Comparison of ENCODE assay signal across 1 cellular context in the genomic region with DNA sequence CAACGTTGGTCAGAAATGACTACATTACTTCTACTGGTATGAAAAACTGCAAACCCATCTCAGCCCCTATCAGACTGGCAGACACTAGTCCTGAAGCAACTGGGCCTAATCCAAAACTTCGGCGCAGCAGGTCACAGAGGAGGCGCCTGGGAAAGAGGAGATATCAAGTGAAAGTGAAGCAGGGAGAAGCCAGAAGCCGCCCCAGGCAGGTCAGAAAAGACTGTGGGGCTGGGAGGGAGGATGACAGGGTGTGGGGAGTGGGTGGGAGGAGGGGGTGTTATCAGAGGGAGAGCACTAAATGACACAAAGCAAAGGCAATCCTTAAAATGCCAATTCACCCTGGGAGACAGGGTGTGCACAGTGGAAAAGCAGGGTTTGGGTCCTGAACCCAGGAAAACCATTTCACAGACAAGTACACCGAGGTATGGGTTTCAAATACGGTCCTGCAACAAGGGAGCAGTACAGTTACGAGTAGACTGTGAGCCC.
TF ChIP-seq lines count a peak whose summit lies in the region.

No MANE protein-coding gene starts in this region.

TF ChIP-seq in IMR-90, 13 proteins besides CTCF, POLR2A, EP300 and RAD21:
- no peak for TF ChIP-seq RFX5 (IDR thresholded peaks at IDR 0.05; ENCODE audit: low read depth, low read length)
- TF ChIP-seq MAZ (IDR thresholded peaks at IDR 0.05; ENCODE audit: borderline replicate concordance, low read depth, low read length), result no peak
- TF ChIP-seq NFE2L2 (IDR thresholded peaks at IDR 0.05; ENCODE audit: low read depth, low read length), result no peak
- TF ChIP-seq, protein P1, sequence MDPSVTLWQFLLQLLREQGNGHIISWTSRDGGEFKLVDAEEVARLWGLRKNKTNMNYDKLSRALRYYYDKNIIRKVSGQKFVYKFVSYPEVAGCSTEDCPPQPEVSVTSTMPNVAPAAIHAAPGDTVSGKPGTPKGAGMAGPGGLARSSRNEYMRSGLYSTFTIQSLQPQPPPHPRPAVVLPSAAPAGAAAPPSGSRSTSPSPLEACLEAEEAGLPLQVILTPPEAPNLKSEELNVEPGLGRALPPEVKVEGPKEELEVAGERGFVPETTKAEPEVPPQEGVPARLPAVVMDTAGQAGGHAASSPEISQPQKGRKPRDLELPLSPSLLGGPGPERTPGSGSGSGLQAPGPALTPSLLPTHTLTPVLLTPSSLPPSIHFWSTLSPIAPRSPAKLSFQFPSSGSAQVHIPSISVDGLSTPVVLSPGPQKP (IDR thresholded peaks at IDR 0.05; ENCODE audit: borderline replicate concordance, low read depth, low read length), result no peak
- TF ChIP-seq CHD1 (IDR thresholded peaks at IDR 0.05; ENCODE audit: low read depth, low read length), result no peak
- TF ChIP-seq MXI1 (IDR thresholded peaks at IDR 0.05; ENCODE audit: borderline replicate concordance, low read depth, low read length), result no peak
- no peak for TF ChIP-seq RCOR1 (IDR thresholded peaks at IDR 0.05; ENCODE audit: insufficient replicate concordance, low read length)
- TF ChIP-seq, protein P2, sequence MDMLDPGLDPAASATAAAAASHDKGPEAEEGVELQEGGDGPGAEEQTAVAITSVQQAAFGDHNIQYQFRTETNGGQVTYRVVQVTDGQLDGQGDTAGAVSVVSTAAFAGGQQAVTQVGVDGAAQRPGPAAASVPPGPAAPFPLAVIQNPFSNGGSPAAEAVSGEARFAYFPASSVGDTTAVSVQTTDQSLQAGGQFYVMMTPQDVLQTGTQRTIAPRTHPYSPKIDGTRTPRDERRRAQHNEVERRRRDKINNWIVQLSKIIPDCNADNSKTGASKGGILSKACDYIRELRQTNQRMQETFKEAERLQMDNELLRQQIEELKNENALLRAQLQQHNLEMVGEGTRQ (IDR thresholded peaks at IDR 0.05; ENCODE audit: low read depth, low read length), result no peak
TF ChIP-seq in IMR-90: peak in this region for 0.
